17 cellular contexts compared by ENCODE assay signal in genomic region chr12:100959481-100959880, GRCh38.
DNase-seq lines count a peak whose midpoint lies in the region; ATAC-seq, FAIRE-seq and TF ChIP-seq lines count a peak whose summit lies in the region.
"Had no signal": no experiment of that assay in that cellular context is flagged by ENCODE, and none has a peak within 500 bp of the region (broad histone marks: within the 10 kb centered on the region; RNA-seq: fewer than 3 reads in every experiment).

No MANE protein-coding gene starts in this region.

- CTCF ChIA-PET in HepG2 (lab: Yijun Ruan, JAX; ENCODE audit: low intra/inter-chr PET ratio, low total read pairs), result no interaction called here

- H4K20me1 ChIP-seq in HepG2 (ENCODE audit: insufficient read depth, low read length) (no peaks in the 10 kb centered on the region), H9 (ENCODE audit: control insufficient read depth, insufficient read depth, insufficient read length) (no peaks in the 10 kb centered on the region)

- no peaks in the 10 kb centered on the region for H3K79me2 ChIP-seq in HepG2 (ENCODE audit: insufficient read depth, low read length)
- H3K79me2 ChIP-seq in H9 (ENCODE audit: insufficient read depth, low read length), result no peaks in the 10 kb centered on the region

- no peak for TF ChIP-seq CTCF in HepG2 (CRISPR knock-in tag; IDR thresholded peaks at IDR 0.05)
- no peak for TF ChIP-seq CTCF in right lobe of liver (IDR thresholded peaks at IDR 0.05)
- TF ChIP-seq CTCF in fibroblast of villous mesenchyme (IDR thresholded peaks at IDR 0.05; ENCODE audit: insufficient read depth, low read depth, low read length), result no peak
- TF ChIP-seq CTCF in H9 (conservative IDR thresholded peaks at IDR 0.05), result no peak

- DNase-seq in HepG2 (ENCODE audit: low spot score) (no peak), right lobe of liver (no peak), amniotic epithelial cell (ENCODE audit: low read depth) (peak; percentile 10), fibroblast of villous mesenchyme (ENCODE audit: low read depth) (peak; percentile 56), NCI-H524 treated with DMSO at 0.1 percent for 48 hours (lab: John Stamatoyannopoulos, UW) (no peak), H9 (no peak), activated gamma-delta T cell (lab: John Stamatoyannopoulos, UW) (no peak)
- no peak for DNase-seq in stimulated activated CD4-positive, alpha-beta T cell treated with anti-CD3 and anti-CD28 coated beads, Interleukin-2, amount 100 ng/mL, for 24 hours
- DNase-seq: activated CD4-positive, alpha-beta T cell treated with anti-CD3 and anti-CD28 coated beads, Interleukin-2, amount 10 ng/mL, durations not matched to agents 7 days and 5 days; NCI-H1048; NCI-H446; upper lobe of left lung had no signal

- intact Hi-C loops in HepG2 (cut with micrococcal nuclease; ENCODE audit: unreplicated experiment) (no loop called here), right lobe of liver (cut with DNase I) (no loop called here)

- H2BK12ac ChIP-seq in H9 (ENCODE audit: insufficient read length, low read depth, low read length), result no peak overlapping the region

- H3K27ac Mint-ChIP-seq in H9, result peak overlapping the region in 1 of 3 experiments; percentile 3; a peak in 3 of 7 replicates
- H3K27ac Mint-ChIP-seq: activated CD4-positive, alpha-beta T cell treated with anti-CD3 and anti-CD28 coated beads, Interleukin-2, amount 10 ng/mL, durations not matched to agents 7 days and 5 days; activated T-helper 1 cell treated with anti-CD3 and anti-CD28 coated beads, Interleukin-12 subunit alpha, Interleukin-12 subunit beta, Interleukin-2, Interleukin-4 antibody, amounts not matched to agents 30 ng/mL and 10 ng/mL and 1 ng/mL, durations not matched to agents 14 hours and 24 hours and 36 hours; T-helper 1 cell treated with Interleukin-12 subunit alpha and Interleukin-12 subunit beta and Interleukin-4 antibody, amounts not matched to agents 30 μg/mL and 1 μg/mL, for 36 hours had no signal

- no peak overlapping the region for H4K8ac ChIP-seq in H9 (replicated peaks; ENCODE audit: insufficient read length, low read depth, low read length)

- no peaks in the 10 kb centered on the region for H3K4me1 ChIP-seq in HepG2 (ENCODE audit: insufficient read depth, low read length)
- H3K4me1 ChIP-seq in right lobe of liver, result no peaks in the 10 kb centered on the region
- peaks cover 14% of the 10 kb centered on the region for H3K4me1 ChIP-seq in H9 (ENCODE audit: insufficient read depth, low read length)
- H3K4me1 ChIP-seq: upper lobe of left lung had no signal

- no peak overlapping the region for H2BK5ac ChIP-seq in H9 (ENCODE audit: insufficient read length, low read length)

- H3K9me3 ChIP-seq in HepG2 (ENCODE audit: low read length) (no peaks in the 10 kb centered on the region), right lobe of liver (no peaks in the 10 kb centered on the region), H9 (ENCODE audit: control insufficient read depth, low read depth, low read length) (no peaks in the 10 kb centered on the region)
- H3K9me3 ChIP-seq: upper lobe of left lung had no signal

- H3K79me1 ChIP-seq in H9 (ENCODE audit: insufficient read depth, low read depth, low read length, poor library complexity, severe bottlenecking), result no peaks in the 10 kb centered on the region

- H3K4me3 ChIP-seq in HepG2 (replicated peaks in 1 of 3; ENCODE audit: insufficient read depth in 1 of 3, low read depth in 2 of 3, low read length in 3 of 3) (no peak overlapping the region), right lobe of liver (no peak overlapping the region), fibroblast of villous mesenchyme (ENCODE audit: low read depth, low read length) (no peak overlapping the region)
- H3K4me3 ChIP-seq: upper lobe of left lung had no signal

- peaks cover 0 to 3% (median 0%) of the 10 kb centered on the region in 3 experiments; a peak in 1 of 7 replicates for H3K36me3 Mint-ChIP-seq in H9 (ENCODE audit: insufficient read depth in 1 of 3, low read depth in 3 of 3)

- H3K9me3 Mint-ChIP-seq in H9, result no peaks in the 10 kb centered on the region
- H3K9me3 Mint-ChIP-seq: activated CD4-positive, alpha-beta T cell treated with anti-CD3 and anti-CD28 coated beads, Interleukin-2, amount 10 ng/mL, durations not matched to agents 7 days and 5 days; activated T-helper 1 cell treated with anti-CD3 and anti-CD28 coated beads, Interleukin-12 subunit alpha, Interleukin-12 subunit beta, Interleukin-2, Interleukin-4 antibody, amounts not matched to agents 30 ng/mL and 10 ng/mL and 1 ng/mL, durations not matched to agents 14 hours and 24 hours and 36 hours; T-helper 1 cell treated with Interleukin-12 subunit alpha and Interleukin-12 subunit beta and Interleukin-4 antibody, amounts not matched to agents 30 μg/mL and 1 μg/mL, for 36 hours had no signal

- no peak overlapping the region for H3K23ac ChIP-seq in H9 (ENCODE audit: insufficient read length, low read depth, low read length)

- no peaks in the 10 kb centered on the region for H3K27me3 Mint-ChIP-seq in H9 (ENCODE audit: low read depth)
- H3K27me3 Mint-ChIP-seq: activated CD4-positive, alpha-beta T cell treated with anti-CD3 and anti-CD28 coated beads, Interleukin-2, amount 10 ng/mL, durations not matched to agents 7 days and 5 days had no signal

- no peaks in the 10 kb centered on the region for H3K36me3 ChIP-seq in HepG2 (replicated peaks in 1 of 2; ENCODE audit: control insufficient read depth in 1 of 2, insufficient read depth in 2 of 2, low read length in 2 of 2)
- no peaks in the 10 kb centered on the region for H3K36me3 ChIP-seq in right lobe of liver
- H3K36me3 ChIP-seq: upper lobe of left lung had no signal

- no peak overlapping the region for H3K4me3 Mint-ChIP-seq in H9
- H3K4me3 Mint-ChIP-seq: activated CD4-positive, alpha-beta T cell treated with anti-CD3 and anti-CD28 coated beads, Interleukin-2, amount 10 ng/mL, durations not matched to agents 7 days and 5 days; activated T-helper 1 cell treated with anti-CD3 and anti-CD28 coated beads, Interleukin-12 subunit alpha, Interleukin-12 subunit beta, Interleukin-2, Interleukin-4 antibody, amounts not matched to agents 30 ng/mL and 10 ng/mL and 1 ng/mL, durations not matched to agents 14 hours and 24 hours and 36 hours; T-helper 1 cell treated with Interleukin-12 subunit alpha and Interleukin-12 subunit beta and Interleukin-4 antibody, amounts not matched to agents 30 μg/mL and 1 μg/mL, for 36 hours had no signal

- no peak for TF ChIP-seq EP300 in HepG2 (IDR thresholded peaks at IDR 0.05; ENCODE audit: low read depth in 2 of 2, low read length in 2 of 2)
- TF ChIP-seq EP300 in HepG2 (CRISPR knock-in tag; IDR thresholded peaks at IDR 0.05; ENCODE audit: borderline replicate concordance), result no peak

- no peaks in the 10 kb centered on the region for H3K23me2 ChIP-seq in H9 (ENCODE audit: insufficient read length, low read depth, low read length, poor library complexity, severe bottlenecking)

- TF ChIP-seq POLR2A in HepG2 (IDR thresholded peaks at IDR 0.05; ENCODE audit: insufficient read depth in 1 of 2, low read depth in 2 of 2, low read length in 2 of 2), result no peak
- TF ChIP-seq POLR2A in right lobe of liver (IDR thresholded peaks at IDR 0.05), result no peak

- 0% methylated on average over 1 of the region's 1 CpG for WGBS in HepG2 (ENCODE audit: low lambda C conversion rate)
- 39% methylated on average over 1 of the region's 1 CpG for WGBS in right lobe of liver (ENCODE audit: insufficient coverage, low coverage, low lambda C conversion rate, missing lambda C conversion rate)
- WGBS in H9 (ENCODE audit: extremely low coverage, insufficient read length, low lambda C conversion rate), result no CpG with 5 or more reads among the region's 1 CpG

- H2AFZ ChIP-seq in HepG2 (ENCODE audit: low read length), result no peak overlapping the region
- H2AFZ ChIP-seq in H9 (ENCODE audit: low read length), result no peak overlapping the region

- H3K14ac ChIP-seq in H9 (ENCODE audit: insufficient read depth, low read length), result no peak overlapping the region

- H3K4me2 ChIP-seq in HepG2 (ENCODE audit: low read depth, low read length) (no peak overlapping the region), H9 (ENCODE audit: insufficient read depth, insufficient read length, low read length) (no peak overlapping the region)

- POLR2A ChIA-PET in HepG2 (lab: Yijun Ruan, JAX), result no interaction called here

- H2AK5ac ChIP-seq in H9 (ENCODE audit: insufficient read length, low read length), result no peak overlapping the region

- H3K9ac ChIP-seq in HepG2 (ENCODE audit: insufficient read depth, low read depth, low read length), result no peak overlapping the region
- H3K9ac ChIP-seq in H9 (ENCODE audit: extremely low read depth, insufficient read length, low read length), result no peak overlapping the region

- BruUV-seq in HepG2 (replicated peaks; lab: Mats Ljungman, UMichigan), result no TSS peak

- FAIRE-seq in HepG2 (lab: Jason Lieb, UNC), result no peak
- FAIRE-seq: GM12892 had no signal

- peaks cover 34 to 43% of the 10 kb centered on the region in 2 experiments for H3K4me1 Mint-ChIP-seq in H9
- H3K4me1 Mint-ChIP-seq: activated CD4-positive, alpha-beta T cell treated with anti-CD3 and anti-CD28 coated beads, Interleukin-2, amount 10 ng/mL, durations not matched to agents 7 days and 5 days had no signal

- no peak overlapping the region for H4K91ac ChIP-seq in H9 (ENCODE audit: insufficient read length, low read depth, low read length)

- in situ Hi-C loops in HepG2 (cut with HindIII; ENCODE audit: extremely low pct_ligation_motif_present, low pct_unique_long_range_greater_than_20kb), result no loop called here

- no peak overlapping the region for H3K56ac ChIP-seq in H9 (ENCODE audit: insufficient read length, low read depth, low read length)

- TF ChIP-seq RAD21 in HepG2 (CRISPR knock-in tag; IDR thresholded peaks at IDR 0.05), result no peak

- H3T11ph ChIP-seq in H9 (ENCODE audit: low read length), result no peak overlapping the region

- no peak overlapping the region for H4K5ac ChIP-seq in H9 (ENCODE audit: insufficient read length, low read depth, low read length)

- H2BK20ac ChIP-seq in H9 (ENCODE audit: low read depth, low read length, poor library complexity, severe bottlenecking), result no peak overlapping the region

- no peak overlapping the region for H2BK120ac ChIP-seq in H9 (ENCODE audit: low read depth, low read length, poor library complexity, severe bottlenecking)

- H3K27ac ChIP-seq in HepG2 (ENCODE audit: extremely low read length, insufficient read depth, low read length) (no peak overlapping the region), right lobe of liver (no peak overlapping the region), H9 (ENCODE audit: insufficient read length, low read depth, low read length) (no peak overlapping the region)
- H3K27ac ChIP-seq: HL-60, upper lobe of left lung had no signal

- H2BK15ac ChIP-seq in H9 (ENCODE audit: low read depth, low read length), result no peak overlapping the region

- no peak overlapping the region for H3K18ac ChIP-seq in H9 (ENCODE audit: insufficient read length, low read depth, low read length)

- ATAC-seq in HepG2, result no peak
- ATAC-seq in right lobe of liver, result no peak
- ATAC-seq: Panc1 had no signal

- H3K27me3 ChIP-seq in HepG2 (ENCODE audit: control insufficient read depth in 1 of 2, insufficient read depth in 2 of 2, low read length in 2 of 2) (peaks cover 0 to 3% of the 10 kb centered on the region in 2 experiments; a peak in 1 of 5 replicates), right lobe of liver (no peaks in the 10 kb centered on the region), H9 (ENCODE audit: insufficient read depth, low read length) (no peaks in the 10 kb centered on the region)
- H3K27me3 ChIP-seq: upper lobe of left lung had no signal

- no peak overlapping the region for H3K4ac ChIP-seq in H9 (ENCODE audit: low read depth, low read length)

Comparison
In these comparisons a context has a peak if more than half of its experiments do, and no peak if none do; other contexts are left out.
1. DNase-seq: peak in amniotic epithelial cell (single experiment) and fibroblast of villous mesenchyme (single experiment); none in HepG2 (single experiment), right lobe of liver (0 of 3), NCI-H524 treated with DMSO at 0.1 percent for 48 hours (single experiment), H9 (single experiment), stimulated activated CD4-positive, alpha-beta T cell treated with anti-CD3 and anti-CD28 coated beads, Interleukin-2, amount 100 ng/mL, for 24 hours (0 of 2) and activated gamma-delta T cell (single experiment).